33 cellular contexts compared by ENCODE assay signal in the genomic region with DNA sequence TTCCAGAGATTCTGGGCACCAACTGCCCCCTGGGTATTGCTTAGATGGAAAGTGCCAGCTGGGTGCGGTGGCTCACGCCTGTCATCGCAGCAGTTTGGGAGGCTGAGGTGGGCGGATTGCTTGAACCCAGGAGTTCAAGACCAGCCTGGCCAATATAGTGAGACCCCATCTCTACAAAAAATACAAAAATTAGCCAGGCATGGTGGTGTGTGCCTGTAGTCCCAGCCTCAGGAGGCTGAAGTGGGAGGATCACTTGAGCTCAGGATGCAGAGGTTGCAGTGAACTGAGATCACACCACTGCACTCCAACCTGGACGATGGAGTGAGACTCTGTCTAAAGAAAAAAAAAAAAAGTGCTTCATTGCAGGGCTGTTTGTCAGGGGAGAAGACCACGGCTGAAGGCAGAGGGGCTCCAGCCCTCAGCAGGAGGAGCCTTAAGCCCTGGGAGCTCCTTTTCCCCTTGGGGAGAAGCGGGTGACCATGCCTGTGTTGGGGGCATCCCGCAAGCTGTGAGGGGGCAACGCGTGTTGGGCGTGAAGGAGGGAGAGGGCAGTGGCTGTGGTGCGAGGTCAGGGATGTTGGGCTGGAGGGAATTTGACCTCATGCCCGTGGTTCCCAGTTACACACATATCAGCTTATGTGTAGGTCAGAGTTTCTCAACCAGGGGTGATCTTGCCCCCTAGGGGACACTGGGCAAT.
"Had no signal": no experiment of that assay in that cellular context is flagged by ENCODE, and none has a peak within 500 bp of the region (broad histone marks: within the 10 kb centered on the region; RNA-seq: fewer than 3 reads in every experiment).

No MANE protein-coding gene starts in this region.

- H3K36me3 ChIP-seq: brain microvascular endothelial cell, SJCRH30 had no signal

- H3K4me3 ChIP-seq: SJCRH30, SK-N-MC had no signal

- ATAC-seq: activated CD8-positive, alpha-beta T cell treated with anti-CD3 and anti-CD28 coated beads, Interleukin-2, amount 10 ng/mL, durations not matched to agents 7 days and 5 days; activated naive CD8-positive, alpha-beta T cell treated with anti-CD3 and anti-CD28 coated beads, Interleukin-2, amount 50 U/mL, for 24 hours; PC-3 had no signal

- H3K9me3 Mint-ChIP-seq: activated B cell treated with CpG ODN at 0.5 μM for 24 hours; activated naive CD4-positive, alpha-beta T cell treated with anti-CD3 and anti-CD28 coated beads, Interleukin-2, amount 10 ng/mL, durations not matched to agents 7 days and 5 days; activated naive CD8-positive, alpha-beta T cell treated with anti-CD3 and anti-CD28 coated beads, Interleukin-2, amount 50 U/mL, for 24 hours; activated T-cell treated with anti-CD3 and anti-CD28 coated beads, Interleukin-2, amount 50 U/mL, for 24 hours; activated T-helper 1 cell treated with anti-CD3 and anti-CD28 coated beads, Interleukin-12 subunit alpha, Interleukin-12 subunit beta, Interleukin-2, Interleukin-4 antibody, amounts not matched to agents 30 ng/mL and 10 ng/mL and 1 ng/mL, durations not matched to agents 14 hours and 24 hours and 36 hours; T-helper 1 cell treated with Interleukin-12 subunit alpha and Interleukin-12 subunit beta and Interleukin-4 antibody, amounts not matched to agents 30 μg/mL and 1 μg/mL, for 36 hours; T-helper 2 cell treated with Interferon-gamma antibody and Interleukin-4, amounts not matched to agents 5 μg/mL and 100 μg/mL, for 36 hours had no signal

- H3K4me1 ChIP-seq: SJCRH30 had no signal

- DNase-seq: activated B cell treated with CpG ODN at 0.5 μM for 24 hours; activated CD4-positive, alpha-beta T cell treated with anti-CD3 and anti-CD28 coated beads for 48 hours; activated CD4-positive, alpha-beta T cell treated with anti-CD3 and anti-CD28 coated beads, Interleukin-2, amount 50 U/mL, for 4 hours; activated CD4-positive, CD25-positive, alpha-beta regulatory T cell treated with anti-CD3 and anti-CD28 coated beads, Interleukin-2, amount 50 U/mL, for 72 hours; activated CD8-positive, alpha-beta T cell treated with anti-CD3 and anti-CD28 coated beads, Interleukin-2, amount 10 ng/mL, durations not matched to agents 7 days and 5 days; activated naive CD4-positive, alpha-beta T cell treated with anti-CD3 and anti-CD28 coated beads, Interleukin-2, amount 10 ng/mL, durations not matched to agents 7 days and 5 days; activated naive CD8-positive, alpha-beta T cell treated with anti-CD3 and anti-CD28 coated beads, Interleukin-2, amount 50 U/mL, for 24 hours; activated T-cell treated with anti-CD3 and anti-CD28 coated beads, Interleukin-2, amount 50 U/mL, for 24 hours; anterior cingulate cortex; brain microvascular endothelial cell; central memory CD4-positive, alpha-beta T cell; KG1; MM.1S; MV-4-11; NCI-H1092; NCI-H1436 treated with DMSO at 0.1 percent for 48 hours; NCI-H1694 treated with DMSO at 0.1 percent for 48 hours; NCI-H2029; NCI-H345; NCI-H526; NCI-H748 treated with DMSO at 0.1 percent for 48 hours; NK-92 treated with Interleukin-12 subunit alpha and Interleukin-12 subunit beta, amount 100 ng/mL, for 24 hours; PC-3; SHP77; SJCRH30 had no signal

- H3K27me3 ChIP-seq: brain microvascular endothelial cell had no signal

- H3K9me3 ChIP-seq: SJCRH30 had no signal

- H3K27ac Mint-ChIP-seq: activated B cell treated with CpG ODN at 0.5 μM for 24 hours; activated CD8-positive, alpha-beta T cell treated with anti-CD3 and anti-CD28 coated beads, Interleukin-2, amount 10 ng/mL, durations not matched to agents 7 days and 5 days; activated naive CD4-positive, alpha-beta T cell treated with anti-CD3 and anti-CD28 coated beads, Interleukin-2, amount 10 ng/mL, durations not matched to agents 7 days and 5 days; activated naive CD8-positive, alpha-beta T cell; activated naive CD8-positive, alpha-beta T cell treated with anti-CD3 and anti-CD28 coated beads, Interleukin-2, amount 50 U/mL, for 24 hours; activated T-cell treated with anti-CD3 and anti-CD28 coated beads, Interleukin-2, amount 50 U/mL, for 24 hours; activated T-helper 1 cell treated with anti-CD3 and anti-CD28 coated beads, Interleukin-12 subunit alpha, Interleukin-12 subunit beta, Interleukin-2, Interleukin-4 antibody, amounts not matched to agents 30 ng/mL and 10 ng/mL and 1 ng/mL, durations not matched to agents 14 hours and 24 hours and 36 hours; T-helper 1 cell treated with Interleukin-12 subunit alpha and Interleukin-12 subunit beta and Interleukin-4 antibody, amounts not matched to agents 30 μg/mL and 1 μg/mL, for 36 hours; T-helper 2 cell treated with Interferon-gamma antibody and Interleukin-4, amounts not matched to agents 5 μg/mL and 100 μg/mL, for 36 hours had no signal

- H3K4me1 Mint-ChIP-seq: activated B cell treated with CpG ODN at 0.5 μM for 24 hours; activated naive CD4-positive, alpha-beta T cell treated with anti-CD3 and anti-CD28 coated beads, Interleukin-2, amount 10 ng/mL, durations not matched to agents 7 days and 5 days; activated naive CD8-positive, alpha-beta T cell treated with anti-CD3 and anti-CD28 coated beads, Interleukin-2, amount 50 U/mL, for 24 hours had no signal

- H3K27ac ChIP-seq: brain microvascular endothelial cell, RWPE1, SJCRH30, SK-N-MC had no signal

- H3K27me3 Mint-ChIP-seq: activated naive CD4-positive, alpha-beta T cell treated with anti-CD3 and anti-CD28 coated beads, Interleukin-2, amount 10 ng/mL, durations not matched to agents 7 days and 5 days; activated naive CD8-positive, alpha-beta T cell; activated naive CD8-positive, alpha-beta T cell treated with anti-CD3 and anti-CD28 coated beads, Interleukin-2, amount 50 U/mL, for 24 hours had no signal

- FAIRE-seq: RCC 7860, TTC549 had no signal

- H3K36me3 Mint-ChIP-seq: activated naive CD4-positive, alpha-beta T cell treated with anti-CD3 and anti-CD28 coated beads, Interleukin-2, amount 10 ng/mL, durations not matched to agents 7 days and 5 days; activated naive CD8-positive, alpha-beta T cell had no signal

- H3K4me3 Mint-ChIP-seq: activated B cell treated with CpG ODN at 0.5 μM for 24 hours; activated CD8-positive, alpha-beta T cell treated with anti-CD3 and anti-CD28 coated beads, Interleukin-2, amount 10 ng/mL, durations not matched to agents 7 days and 5 days; activated naive CD4-positive, alpha-beta T cell treated with anti-CD3 and anti-CD28 coated beads, Interleukin-2, amount 10 ng/mL, durations not matched to agents 7 days and 5 days; activated naive CD8-positive, alpha-beta T cell; activated naive CD8-positive, alpha-beta T cell treated with anti-CD3 and anti-CD28 coated beads, Interleukin-2, amount 50 U/mL, for 24 hours; activated T-cell treated with anti-CD3 and anti-CD28 coated beads, Interleukin-2, amount 50 U/mL, for 24 hours; activated T-helper 1 cell treated with anti-CD3 and anti-CD28 coated beads, Interleukin-12 subunit alpha, Interleukin-12 subunit beta, Interleukin-2, Interleukin-4 antibody, amounts not matched to agents 30 ng/mL and 10 ng/mL and 1 ng/mL, durations not matched to agents 14 hours and 24 hours and 36 hours; T-helper 1 cell treated with Interleukin-12 subunit alpha and Interleukin-12 subunit beta and Interleukin-4 antibody, amounts not matched to agents 30 μg/mL and 1 μg/mL, for 36 hours; T-helper 2 cell treated with Interferon-gamma antibody and Interleukin-4, amounts not matched to agents 5 μg/mL and 100 μg/mL, for 36 hours had no signal
